ENCODE assay signal across 12 cellular contexts in the genomic region with DNA sequence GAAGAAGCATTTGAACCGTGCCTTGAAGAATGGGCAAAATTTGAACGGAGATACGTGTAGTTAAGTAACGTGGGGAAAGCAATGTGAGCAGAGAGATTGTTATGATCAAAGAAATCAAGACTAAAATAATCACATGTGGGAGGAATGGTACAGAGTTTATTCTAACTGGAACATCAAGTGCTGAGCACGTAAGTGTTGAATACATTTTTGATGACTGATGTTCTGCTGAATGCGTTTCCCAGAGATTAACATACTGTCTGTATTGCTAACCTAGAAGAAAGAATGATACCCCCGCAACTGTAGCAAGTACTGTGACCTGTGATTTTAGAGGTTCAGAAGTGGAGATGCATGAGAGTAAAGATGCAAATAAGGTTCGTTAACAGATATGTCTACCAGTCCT.
A peak's percentile ranks its signal among the peaks of the same experiment; 100 is the strongest.
DNase-seq lines count a peak whose midpoint lies in the region.
"Had no signal": no experiment of that assay in that cellular context is flagged by ENCODE, and none has a peak within 500 bp of the region (broad histone marks: within the 10 kb centered on the region; RNA-seq: fewer than 3 reads in every experiment).

No MANE protein-coding gene starts in this region.

- DNase-seq in amniotic epithelial cell (ENCODE audit: low read depth) (peak; percentile 71), inferior parietal cortex (ENCODE audit: extremely low spot score) (peak; percentile 45), putamen (ENCODE audit: low spot score) (peak; percentile 68), superior temporal gyrus (ENCODE audit: extremely low spot score) (peak; percentile 44), NCI-H2196 treated with DMSO at 0.1 percent for 48 hours (lab: John Stamatoyannopoulos, UW; ENCODE audit: unreplicated experiment) (no peak), HK-2 (ENCODE audit: unreplicated experiment) (no peak), GDM1 (lab: John Stamatoyannopoulos, UW) (no peak)
- DNase-seq in activated CD4-positive, CD25-positive, alpha-beta regulatory T cell (lab: John Stamatoyannopoulos, UW), result no peak
- DNase-seq: Calu3; CD4-positive, alpha-beta memory T cell; DMS79 treated with DMSO at 0.1 percent for 48 hours; HCEC 1CT had no signal

Comparison
In these comparisons a context has a peak if more than half of its experiments do, and no peak if none do; other contexts are left out.
1. DNase-seq: peak in amniotic epithelial cell (single experiment), inferior parietal cortex (single experiment), putamen (single experiment) and superior temporal gyrus (single experiment); none in NCI-H2196 treated with DMSO at 0.1 percent for 48 hours (single experiment), activated CD4-positive, CD25-positive, alpha-beta regulatory T cell (0 of 4), HK-2 (single experiment) and GDM1 (single experiment).